Comparison of ENCODE assay signal across 6 cellular contexts in genomic region chr7:75727351-75727750, GRCh38. TPM values are rescaled to one million over a fixed set of nuclear protein-coding genes. Genes with fewer than 3 reads are reported as not detected.
"Had no signal": no experiment of that assay in that cellular context is flagged by ENCODE, and none has a peak within 500 bp of the region (broad histone marks: within the 10 kb centered on the region; RNA-seq: fewer than 3 reads in every experiment).

No MANE protein-coding gene starts in this region.

RNA-seq across cellular contexts. Expression of gene CCL26, which starts 44.7 kb away (rescaled TPM):
- total RNA-seq: activated naive CD8-positive, alpha-beta T cell treated with anti-CD3 and anti-CD28 coated beads for 36 hours; cerebellum; kidney epithelial cell; liver; pulmonary artery endothelial cell; right lobe of liver had no signal
